Comparison of ENCODE assay signal across 1 cellular context in the genomic region with DNA sequence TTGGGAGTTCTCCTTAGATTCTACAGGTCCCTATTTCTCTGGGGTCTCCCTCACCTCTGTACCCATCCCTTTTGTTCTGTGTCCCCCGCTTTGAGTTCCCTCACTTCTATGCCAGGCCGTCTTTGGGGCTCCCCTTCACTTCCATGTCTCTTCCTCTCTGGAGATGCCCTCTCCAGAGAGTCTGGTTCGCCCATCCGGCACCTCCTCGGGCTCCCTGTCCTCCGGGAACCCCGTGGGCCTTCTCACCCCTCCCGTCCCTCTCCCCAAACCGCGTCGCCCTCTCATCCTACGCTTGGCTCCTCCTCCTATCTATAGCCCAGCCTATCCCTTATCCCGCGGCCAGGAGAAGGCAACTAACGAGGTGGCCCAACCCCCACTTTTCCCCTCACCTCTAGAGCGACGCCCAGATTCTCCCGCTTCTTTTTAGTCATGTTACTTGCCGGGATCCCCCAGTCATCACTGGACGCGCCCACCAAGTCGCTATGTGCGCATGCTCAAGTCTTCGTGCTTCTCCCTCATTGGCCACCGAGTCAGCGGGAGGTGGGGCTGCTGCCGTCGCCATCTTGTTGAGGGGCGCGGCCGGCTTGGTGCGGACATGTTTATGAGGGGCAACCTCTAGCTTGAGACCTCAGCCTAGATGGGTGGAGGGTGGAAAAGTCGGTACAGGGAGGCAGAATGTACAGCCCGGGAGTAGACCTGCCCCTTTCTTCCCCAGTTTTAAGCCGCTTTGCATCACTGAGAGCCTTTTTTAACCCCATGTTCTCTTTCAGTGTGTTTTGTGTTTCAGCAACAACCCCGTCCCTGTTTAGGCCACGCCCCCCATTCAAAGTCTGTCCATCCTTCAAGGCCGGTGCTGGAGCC.
TF ChIP-seq lines count a peak whose summit lies in the region.

A gene (minus strand): TSS at position 461 of the 861 bp plus-strand sequence. CDS start 30 bp downstream, at position 431.

TF ChIP-seq in GM12878, 131 proteins besides CTCF, POLR2A, EP300 and RAD21 (continued from another document and continues in another):
- TF ChIP-seq, protein P1, sequence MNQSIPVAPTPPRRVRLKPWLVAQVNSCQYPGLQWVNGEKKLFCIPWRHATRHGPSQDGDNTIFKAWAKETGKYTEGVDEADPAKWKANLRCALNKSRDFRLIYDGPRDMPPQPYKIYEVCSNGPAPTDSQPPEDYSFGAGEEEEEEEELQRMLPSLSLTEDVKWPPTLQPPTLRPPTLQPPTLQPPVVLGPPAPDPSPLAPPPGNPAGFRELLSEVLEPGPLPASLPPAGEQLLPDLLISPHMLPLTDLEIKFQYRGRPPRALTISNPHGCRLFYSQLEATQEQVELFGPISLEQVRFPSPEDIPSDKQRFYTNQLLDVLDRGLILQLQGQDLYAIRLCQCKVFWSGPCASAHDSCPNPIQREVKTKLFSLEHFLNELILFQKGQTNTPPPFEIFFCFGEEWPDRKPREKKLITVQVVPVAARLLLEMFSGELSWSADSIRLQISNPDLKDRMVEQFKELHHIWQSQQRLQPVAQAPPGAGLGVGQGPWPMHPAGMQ (IDR thresholded peaks at IDR 0.05; ENCODE audit: borderline replicate concordance): no peak
- TF ChIP-seq TCF3 (IDR thresholded peaks at IDR 0.05; ENCODE audit: borderline replicate concordance, insufficient read depth, low read depth, low read length) (no peak), BACH1 (IDR thresholded peaks at IDR 0.05; ENCODE audit: borderline replicate concordance) (no peak), TARDBP (IDR thresholded peaks at IDR 0.05; ENCODE audit: borderline replicate concordance) (no peak), SMC3 (IDR thresholded peaks at IDR 0.05; ENCODE audit: borderline replicate concordance, low read length) (no peak), HDAC2 (IDR thresholded peaks at IDR 0.05) (no peak), POLR2AphosphoS2 (IDR thresholded peaks at IDR 0.05; ENCODE audit: low read depth, low read length) (peak; percentile 48; the same call in 1 of the 2 replicates), ZNF622 (IDR thresholded peaks at IDR 0.05) (no peak), SRF (IDR thresholded peaks at IDR 0.05; ENCODE audit: low read depth in 2 of 2, low read length in 2 of 2) (no peak), YBX1 (IDR thresholded peaks at IDR 0.05) (no peak), JUND (IDR thresholded peaks at IDR 0.05; ENCODE audit: low read depth, low read length) (no peak), ZNF217 (IDR thresholded peaks at IDR 0.05) (no peak), SMARCA5 (IDR thresholded peaks at IDR 0.05) (no peak), TCF7 (IDR thresholded peaks at IDR 0.05; ENCODE audit: borderline replicate concordance) (no peak), HCFC1 (IDR thresholded peaks at IDR 0.05; ENCODE audit: low read length) (peak; percentile 83), CREB1 (IDR thresholded peaks at IDR 0.05; ENCODE audit: low read depth) (peak; percentile 77), ZNF207 (IDR thresholded peaks at IDR 0.05; ENCODE audit: borderline replicate concordance) (no peak), POU2F2 (IDR thresholded peaks at IDR 0.05; ENCODE audit: borderline replicate concordance, low read depth, low read length) (peak; percentile 52; the same call in 1 of the 3 replicates), ZNF274 (IDR thresholded peaks at IDR 0.05; ENCODE audit: insufficient read depth, insufficient read length) (no peak), CBX3 (IDR thresholded peaks at IDR 0.05; ENCODE audit: borderline replicate concordance, low read depth) (no peak), SMAD1 (IDR thresholded peaks at IDR 0.05; ENCODE audit: low read depth, partially characterized antibody) (no peak), TAF1 (IDR thresholded peaks at IDR 0.05; ENCODE audit: borderline replicate concordance, low read depth, low read length) (peak; percentile 57; the same call in 1 of the 2 replicates), LARP7 (IDR thresholded peaks at IDR 0.05) (no peak), MTA3 (IDR thresholded peaks at IDR 0.05; ENCODE audit: borderline replicate concordance, low read length) (no peak), SIX5 (IDR thresholded peaks at IDR 0.05; ENCODE audit: low read depth, low read length, severe bottlenecking) (peak; percentile 54), ZSCAN29 (IDR thresholded peaks at IDR 0.05) (no peak), FOXM1 (IDR thresholded peaks at IDR 0.05; ENCODE audit: low read depth, low read length) (no peak), NBN (IDR thresholded peaks at IDR 0.05) (peak; percentile 66; the same call in 1 of the 2 replicates), SP1 (IDR thresholded peaks at IDR 0.05; ENCODE audit: low read depth, low read length) (peak; percentile 53), ZNF384 (IDR thresholded peaks at IDR 0.05; ENCODE audit: borderline replicate concordance, low read depth, low read length) (no peak), ETV6 (conservative IDR thresholded peaks at IDR 0.05 in 1 of 2, IDR thresholded peaks at IDR 0.05 in 1 of 2; ENCODE audit: borderline replicate concordance in 1 of 2, low read depth in 1 of 2) (no peak), STAT3 (IDR thresholded peaks at IDR 0.05; ENCODE audit: low read depth, low read length) (no peak), YY1 (IDR thresholded peaks at IDR 0.05; ENCODE audit: low read depth, low read length) (peak; percentile 100), HDGF (IDR thresholded peaks at IDR 0.05) (peak; percentile 88; the same call in 1 of the 2 replicates), KLF5 (IDR thresholded peaks at IDR 0.05; ENCODE audit: partially characterized antibody) (peak; percentile 58), STAT1 (conservative IDR thresholded peaks at IDR 0.05) (no peak; the same call in 1 of the 2 replicates)
- TF ChIP-seq, protein P2, sequence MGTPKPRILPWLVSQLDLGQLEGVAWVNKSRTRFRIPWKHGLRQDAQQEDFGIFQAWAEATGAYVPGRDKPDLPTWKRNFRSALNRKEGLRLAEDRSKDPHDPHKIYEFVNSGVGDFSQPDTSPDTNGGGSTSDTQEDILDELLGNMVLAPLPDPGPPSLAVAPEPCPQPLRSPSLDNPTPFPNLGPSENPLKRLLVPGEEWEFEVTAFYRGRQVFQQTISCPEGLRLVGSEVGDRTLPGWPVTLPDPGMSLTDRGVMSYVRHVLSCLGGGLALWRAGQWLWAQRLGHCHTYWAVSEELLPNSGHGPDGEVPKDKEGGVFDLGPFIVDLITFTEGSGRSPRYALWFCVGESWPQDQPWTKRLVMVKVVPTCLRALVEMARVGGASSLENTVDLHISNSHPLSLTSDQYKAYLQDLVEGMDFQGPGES (IDR thresholded peaks at IDR 0.05): no peak
- TF ChIP-seq, protein P3, sequence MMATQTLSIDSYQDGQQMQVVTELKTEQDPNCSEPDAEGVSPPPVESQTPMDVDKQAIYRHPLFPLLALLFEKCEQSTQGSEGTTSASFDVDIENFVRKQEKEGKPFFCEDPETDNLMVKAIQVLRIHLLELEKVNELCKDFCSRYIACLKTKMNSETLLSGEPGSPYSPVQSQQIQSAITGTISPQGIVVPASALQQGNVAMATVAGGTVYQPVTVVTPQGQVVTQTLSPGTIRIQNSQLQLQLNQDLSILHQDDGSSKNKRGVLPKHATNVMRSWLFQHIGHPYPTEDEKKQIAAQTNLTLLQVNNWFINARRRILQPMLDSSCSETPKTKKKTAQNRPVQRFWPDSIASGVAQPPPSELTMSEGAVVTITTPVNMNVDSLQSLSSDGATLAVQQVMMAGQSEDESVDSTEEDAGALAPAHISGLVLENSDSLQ (IDR thresholded peaks at IDR 0.05): peak; percentile 45
- TF ChIP-seq, protein P4, sequence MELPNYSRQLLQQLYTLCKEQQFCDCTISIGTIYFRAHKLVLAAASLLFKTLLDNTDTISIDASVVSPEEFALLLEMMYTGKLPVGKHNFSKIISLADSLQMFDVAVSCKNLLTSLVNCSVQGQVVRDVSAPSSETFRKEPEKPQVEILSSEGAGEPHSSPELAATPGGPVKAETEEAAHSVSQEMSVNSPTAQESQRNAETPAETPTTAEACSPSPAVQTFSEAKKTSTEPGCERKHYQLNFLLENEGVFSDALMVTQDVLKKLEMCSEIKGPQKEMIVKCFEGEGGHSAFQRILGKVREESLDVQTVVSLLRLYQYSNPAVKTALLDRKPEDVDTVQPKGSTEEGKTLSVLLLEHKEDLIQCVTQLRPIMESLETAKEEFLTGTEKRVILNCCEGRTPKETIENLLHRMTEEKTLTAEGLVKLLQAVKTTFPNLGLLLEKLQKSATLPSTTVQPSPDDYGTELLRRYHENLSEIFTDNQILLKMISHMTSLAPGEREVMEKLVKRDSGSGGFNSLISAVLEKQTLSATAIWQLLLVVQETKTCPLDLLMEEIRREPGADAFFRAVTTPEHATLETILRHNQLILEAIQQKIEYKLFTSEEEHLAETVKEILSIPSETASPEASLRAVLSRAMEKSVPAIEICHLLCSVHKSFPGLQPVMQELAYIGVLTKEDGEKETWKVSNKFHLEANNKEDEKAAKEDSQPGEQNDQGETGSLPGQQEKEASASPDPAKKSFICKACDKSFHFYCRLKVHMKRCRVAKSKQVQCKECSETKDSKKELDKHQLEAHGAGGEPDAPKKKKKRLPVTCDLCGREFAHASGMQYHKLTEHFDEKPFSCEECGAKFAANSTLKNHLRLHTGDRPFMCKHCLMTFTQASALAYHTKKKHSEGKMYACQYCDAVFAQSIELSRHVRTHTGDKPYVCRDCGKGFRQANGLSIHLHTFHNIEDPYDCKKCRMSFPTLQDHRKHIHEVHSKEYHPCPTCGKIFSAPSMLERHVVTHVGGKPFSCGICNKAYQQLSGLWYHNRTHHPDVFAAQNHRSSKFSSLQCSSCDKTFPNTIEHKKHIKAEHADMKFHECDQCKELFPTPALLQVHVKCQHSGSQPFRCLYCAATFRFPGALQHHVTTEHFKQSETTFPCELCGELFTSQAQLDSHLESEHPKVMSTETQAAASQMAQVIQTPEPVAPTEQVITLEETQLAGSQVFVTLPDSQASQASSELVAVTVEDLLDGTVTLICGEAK (IDR thresholded peaks at IDR 0.05; ENCODE audit: borderline replicate concordance): no peak
- TF ChIP-seq, protein P5, sequence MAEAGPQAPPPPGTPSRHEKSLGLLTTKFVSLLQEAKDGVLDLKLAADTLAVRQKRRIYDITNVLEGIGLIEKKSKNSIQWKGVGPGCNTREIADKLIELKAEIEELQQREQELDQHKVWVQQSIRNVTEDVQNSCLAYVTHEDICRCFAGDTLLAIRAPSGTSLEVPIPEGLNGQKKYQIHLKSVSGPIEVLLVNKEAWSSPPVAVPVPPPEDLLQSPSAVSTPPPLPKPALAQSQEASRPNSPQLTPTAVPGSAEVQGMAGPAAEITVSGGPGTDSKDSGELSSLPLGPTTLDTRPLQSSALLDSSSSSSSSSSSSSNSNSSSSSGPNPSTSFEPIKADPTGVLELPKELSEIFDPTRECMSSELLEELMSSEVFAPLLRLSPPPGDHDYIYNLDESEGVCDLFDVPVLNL (IDR thresholded peaks at IDR 0.05; ENCODE audit: low read depth, low read length): no peak
- TF ChIP-seq, protein P6, sequence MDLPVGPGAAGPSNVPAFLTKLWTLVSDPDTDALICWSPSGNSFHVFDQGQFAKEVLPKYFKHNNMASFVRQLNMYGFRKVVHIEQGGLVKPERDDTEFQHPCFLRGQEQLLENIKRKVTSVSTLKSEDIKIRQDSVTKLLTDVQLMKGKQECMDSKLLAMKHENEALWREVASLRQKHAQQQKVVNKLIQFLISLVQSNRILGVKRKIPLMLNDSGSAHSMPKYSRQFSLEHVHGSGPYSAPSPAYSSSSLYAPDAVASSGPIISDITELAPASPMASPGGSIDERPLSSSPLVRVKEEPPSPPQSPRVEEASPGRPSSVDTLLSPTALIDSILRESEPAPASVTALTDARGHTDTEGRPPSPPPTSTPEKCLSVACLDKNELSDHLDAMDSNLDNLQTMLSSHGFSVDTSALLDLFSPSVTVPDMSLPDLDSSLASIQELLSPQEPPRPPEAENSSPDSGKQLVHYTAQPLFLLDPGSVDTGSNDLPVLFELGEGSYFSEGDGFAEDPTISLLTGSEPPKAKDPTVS (IDR thresholded peaks at IDR 0.05; ENCODE audit: low read depth, low read length): no peak
- TF ChIP-seq, protein P7, sequence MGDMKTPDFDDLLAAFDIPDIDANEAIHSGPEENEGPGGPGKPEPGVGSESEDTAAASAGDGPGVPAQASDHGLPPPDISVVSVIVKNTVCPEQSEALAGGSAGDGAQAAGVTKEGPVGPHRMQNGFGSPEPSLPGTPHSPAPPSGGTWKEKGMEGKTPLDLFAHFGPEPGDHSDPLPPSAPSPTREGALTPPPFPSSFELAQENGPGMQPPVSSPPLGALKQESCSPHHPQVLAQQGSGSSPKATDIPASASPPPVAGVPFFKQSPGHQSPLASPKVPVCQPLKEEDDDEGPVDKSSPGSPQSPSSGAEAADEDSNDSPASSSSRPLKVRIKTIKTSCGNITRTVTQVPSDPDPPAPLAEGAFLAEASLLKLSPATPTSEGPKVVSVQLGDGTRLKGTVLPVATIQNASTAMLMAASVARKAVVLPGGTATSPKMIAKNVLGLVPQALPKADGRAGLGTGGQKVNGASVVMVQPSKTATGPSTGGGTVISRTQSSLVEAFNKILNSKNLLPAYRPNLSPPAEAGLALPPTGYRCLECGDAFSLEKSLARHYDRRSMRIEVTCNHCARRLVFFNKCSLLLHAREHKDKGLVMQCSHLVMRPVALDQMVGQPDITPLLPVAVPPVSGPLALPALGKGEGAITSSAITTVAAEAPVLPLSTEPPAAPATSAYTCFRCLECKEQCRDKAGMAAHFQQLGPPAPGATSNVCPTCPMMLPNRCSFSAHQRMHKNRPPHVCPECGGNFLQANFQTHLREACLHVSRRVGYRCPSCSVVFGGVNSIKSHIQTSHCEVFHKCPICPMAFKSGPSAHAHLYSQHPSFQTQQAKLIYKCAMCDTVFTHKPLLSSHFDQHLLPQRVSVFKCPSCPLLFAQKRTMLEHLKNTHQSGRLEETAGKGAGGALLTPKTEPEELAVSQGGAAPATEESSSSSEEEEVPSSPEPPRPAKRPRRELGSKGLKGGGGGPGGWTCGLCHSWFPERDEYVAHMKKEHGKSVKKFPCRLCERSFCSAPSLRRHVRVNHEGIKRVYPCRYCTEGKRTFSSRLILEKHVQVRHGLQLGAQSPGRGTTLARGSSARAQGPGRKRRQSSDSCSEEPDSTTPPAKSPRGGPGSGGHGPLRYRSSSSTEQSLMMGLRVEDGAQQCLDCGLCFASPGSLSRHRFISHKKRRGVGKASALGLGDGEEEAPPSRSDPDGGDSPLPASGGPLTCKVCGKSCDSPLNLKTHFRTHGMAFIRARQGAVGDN (IDR thresholded peaks at IDR 0.05): no peak; the same call in 1 of the 2 replicates
